Comparison of ENCODE assay signal across 36 cellular contexts in genomic region chr13:26653842-26654241, GRCh38.
"Had no signal": no experiment of that assay in that cellular context is flagged by ENCODE, and none has a peak within 500 bp of the region (broad histone marks: within the 10 kb centered on the region; RNA-seq: fewer than 3 reads in every experiment).

No MANE protein-coding gene starts in this region.

- DNase-seq: Karpas-422, Kasumi-1, KG1, MM.1S, MV-4-11, NCI-H1048, NCI-H1092, NCI-H1092 treated with DMSO at 0.1 percent for 48 hours, NCI-H1105, NCI-H1105 treated with DMSO at 0.1 percent for 48 hours, NCI-H1417, NCI-H1417 treated with DMSO at 0.1 percent for 48 hours, NCI-H1436, NCI-H1436 treated with DMSO at 0.1 percent for 48 hours, NCI-H146, NCI-H1694 treated with DMSO at 0.1 percent for 48 hours, NCI-H187, NCI-H187 treated with DMSO at 0.1 percent for 48 hours, NCI-H1930, NCI-H2029, NCI-H2029 treated with DMSO at 0.1 percent for 48 hours, NCI-H2081, NCI-H2081 treated with DMSO at 0.1 percent for 48 hours, NCI-H2107, NCI-H2171, NCI-H2171 treated with DMSO at 0.1 percent for 48 hours, NCI-H2227 treated with DMSO at 0.1 percent for 48 hours, NCI-H226, NCI-H345, NCI-H446, NCI-H446 treated with DMSO at 0.1 percent for 48 hours, NCI-H510A, NCI-H510A treated with DMSO at 0.1 percent for 48 hours, NCI-H524 had no signal

- H3K4me2 ChIP-seq: KMS-11 had no signal

- H3K27me3 ChIP-seq: MG63 had no signal

- H3K27ac ChIP-seq: KMS-11 had no signal

- H3K4me3 ChIP-seq: MG63 had no signal

- H3K9ac ChIP-seq: KMS-11 had no signal
